8 cellular contexts compared by ENCODE assay signal in genomic region chr2:232697059-232697806, GRCh38.
DNase-seq lines count a peak whose midpoint lies in the region; ATAC-seq and TF ChIP-seq lines count a peak whose summit lies in the region.

Gene GIGYF2, plus strand, starts transcription at chr2:232697331. Its CDS starts 37,867 bp downstream, at chr2:232735198.

- no peak for TF ChIP-seq CTCF in C4-2B (conservative IDR thresholded peaks at IDR 0.05)

- peak within 1 kb of the TSS; percentile 94 for H3K27ac ChIP-seq in C4-2B

- peak; percentile 94 for DNase-seq in NCI-H748 treated with DMSO at 0.1 percent for 48 hours (lab: John Stamatoyannopoulos, UW)
- peak; percentile 88 for DNase-seq in activated CD4-positive, alpha-beta T cell treated with anti-CD3 and anti-CD28 coated beads, Interleukin-2, amount 50 U/mL, for 1 hour
- DNase-seq in cortex of kidney (lab: John Stamatoyannopoulos, UW): peak; percentile 90
- peak; percentile 99 for DNase-seq in left kidney (ENCODE audit: low read depth, low spot score)
- DNase-seq in stimulated activated CD4-positive, alpha-beta T cell treated with anti-CD3 and anti-CD28 coated beads, Interleukin-1b, Interleukin-23, amount 100 ng/mL, for 48 hours: peak; percentile 96

- peak; percentile 89 for ATAC-seq in GM19395 (IDR thresholded peaks at IDR 0.05; ENCODE audit: unreplicated experiment)
- ATAC-seq in HG03558 (IDR thresholded peaks at IDR 0.05; ENCODE audit: extremely low read depth, unreplicated experiment): peak; percentile 49

Comparison
In these comparisons a context has a peak if more than half of its experiments do, and no peak if none do; other contexts are left out.
1. Peak in every context shown above with its lines: DNase-seq, ATAC-seq and H3K27ac ChIP-seq.